In genomic region chr1:91503332-91503900, GRCh38 we compare ENCODE assay signal across 2 cellular contexts.
TF ChIP-seq lines count a peak whose summit lies in the region.

No MANE protein-coding gene starts in this region.

TF ChIP-seq in HepG2, 621 proteins besides CTCF, POLR2A, EP300 and RAD21 (continues in another document):
- TF ChIP-seq SRF (IDR thresholded peaks at IDR 0.05; ENCODE audit: low read depth, low read length) (no peak), SNRNP70 (IDR thresholded peaks at IDR 0.05; ENCODE audit: low read depth, low read length) (0 out of 2 replicates have a peak, but pooled peaks have one; percentile 62), PTBP1 (IDR thresholded peaks at IDR 0.05; ENCODE audit: low read depth, low read length, poor library complexity, severe bottlenecking) (no peak), GMEB2 (CRISPR knock-in tag; IDR thresholded peaks at IDR 0.05; ENCODE audit: low read depth) (no peak), ZNF850 (CRISPR knock-in tag; conservative IDR thresholded peaks at IDR 0.05) (no peak), ZNF841 (CRISPR knock-in tag; IDR thresholded peaks at IDR 0.05; ENCODE audit: borderline replicate concordance) (no peak), HINFP (CRISPR knock-in tag; IDR thresholded peaks at IDR 0.05; ENCODE audit: low read depth) (no peak), ZNF552 (CRISPR knock-in tag; IDR thresholded peaks at IDR 0.05; ENCODE audit: borderline replicate concordance) (no peak), ZNF672 (CRISPR knock-in tag; IDR thresholded peaks at IDR 0.05) (no peak), MIXL1 (CRISPR knock-in tag; IDR thresholded peaks at IDR 0.05) (no peak), ZNF24 (IDR thresholded peaks at IDR 0.05) (peak; percentile 59), ZNF773 (CRISPR knock-in tag; IDR thresholded peaks at IDR 0.05; ENCODE audit: borderline replicate concordance) (no peak), ZZZ3 (CRISPR knock-in tag; IDR thresholded peaks at IDR 0.05; ENCODE audit: borderline replicate concordance) (no peak), ZNF629 (CRISPR knock-in tag; conservative IDR thresholded peaks at IDR 0.05) (no peak), NFE2L2 (IDR thresholded peaks at IDR 0.05; ENCODE audit: low read length) (no peak), HMG20A (CRISPR knock-in tag; IDR thresholded peaks at IDR 0.05; ENCODE audit: borderline replicate concordance) (no peak), HNRNPUL1 (IDR thresholded peaks at IDR 0.05; ENCODE audit: low read depth, low read length) (peak; percentile 93), ZNF564 (CRISPR knock-in tag; IDR thresholded peaks at IDR 0.05) (no peak), ARID3A (IDR thresholded peaks at IDR 0.05; ENCODE audit: low read depth, low read length) (peak; percentile 48; the same call in 1 of the 2 replicates), BATF2 (CRISPR knock-in tag; IDR thresholded peaks at IDR 0.05) (no peak), ZNF282 (IDR thresholded peaks at IDR 0.05; ENCODE audit: partially characterized antibody) (no peak), POLR2G (IDR thresholded peaks at IDR 0.05; ENCODE audit: low read depth, low read length) (no peak), MBNL3 (CRISPR knock-in tag; conservative IDR thresholded peaks at IDR 0.05) (no peak), MAFK (conservative IDR thresholded peaks at IDR 0.05 in 1 of 2, IDR thresholded peaks at IDR 0.05 in 1 of 2; ENCODE audit: low read length in 2 of 2) (no peak), ZNF644 (CRISPR knock-in tag; IDR thresholded peaks at IDR 0.05; ENCODE audit: low read depth) (no peak), HDAC2 (CRISPR knock-in tag; IDR thresholded peaks at IDR 0.05) (no peak), ZNF878 (CRISPR knock-in tag; IDR thresholded peaks at IDR 0.05) (no peak), HNRNPL (IDR thresholded peaks at IDR 0.05; ENCODE audit: low read depth, low read length) (no peak), HNF4A (CRISPR knock-in tag; IDR thresholded peaks at IDR 0.05) (no peak), ZBTB1 (CRISPR knock-in tag; IDR thresholded peaks at IDR 0.05; ENCODE audit: borderline replicate concordance) (no peak), FOXP4 (CRISPR knock-in tag; IDR thresholded peaks at IDR 0.05) (no peak), ZKSCAN1 (IDR thresholded peaks at IDR 0.05; ENCODE audit: low read length) (peak; percentile 98)

TF ChIP-seq in endothelial cell of umbilical vein, 7 proteins besides CTCF, POLR2A, EP300 and RAD21:
- TF ChIP-seq JUN (IDR thresholded peaks at IDR 0.05; ENCODE audit: borderline replicate concordance, insufficient read depth, insufficient read length, low read depth): no peak
- no peak for TF ChIP-seq GATA2 (IDR thresholded peaks at IDR 0.05; ENCODE audit: insufficient read depth, insufficient read length, low read depth, low read length)
- no peak for TF ChIP-seq POLR2AphosphoS5 (IDR thresholded peaks at IDR 0.05; ENCODE audit: insufficient read depth, low read depth, low read length)
- TF ChIP-seq, protein P1, sequence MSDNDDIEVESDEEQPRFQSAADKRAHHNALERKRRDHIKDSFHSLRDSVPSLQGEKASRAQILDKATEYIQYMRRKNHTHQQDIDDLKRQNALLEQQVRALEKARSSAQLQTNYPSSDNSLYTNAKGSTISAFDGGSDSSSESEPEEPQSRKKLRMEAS (IDR thresholded peaks at IDR 0.05; ENCODE audit: insufficient read depth, insufficient read length): no peak
- no peak for TF ChIP-seq MYC (IDR thresholded peaks at IDR 0.05; ENCODE audit: low read depth, low read length)
- TF ChIP-seq FOS (IDR thresholded peaks at IDR 0.05; ENCODE audit: borderline replicate concordance, insufficient read depth, low read length): no peak
- TF ChIP-seq EZH2 (IDR thresholded peaks at IDR 0.05; ENCODE audit: borderline replicate concordance, low read depth, low read length, severe bottlenecking): no peak
